ENCODE assay signal across 1 cellular context in genomic region chrX:16187024-16187698, GRCh38.
TF ChIP-seq lines count a peak whose summit lies in the region.

No MANE protein-coding gene starts in this region.

TF ChIP-seq in H1, 55 proteins besides CTCF, POLR2A, EP300 and RAD21:
- TF ChIP-seq CBX5 (IDR thresholded peaks at IDR 0.05; ENCODE audit: low read depth, low read length) = no peak
- TF ChIP-seq HDAC2 (IDR thresholded peaks at IDR 0.05; ENCODE audit: borderline replicate concordance in 1 of 2, low read depth in 2 of 2, low read length in 2 of 2) = no peak
- TF ChIP-seq JUN (IDR thresholded peaks at IDR 0.05; ENCODE audit: low read depth, low read length) = no peak
- TF ChIP-seq SIRT6 (IDR thresholded peaks at IDR 0.05; ENCODE audit: low read length) = no peak
- TF ChIP-seq, protein P1, sequence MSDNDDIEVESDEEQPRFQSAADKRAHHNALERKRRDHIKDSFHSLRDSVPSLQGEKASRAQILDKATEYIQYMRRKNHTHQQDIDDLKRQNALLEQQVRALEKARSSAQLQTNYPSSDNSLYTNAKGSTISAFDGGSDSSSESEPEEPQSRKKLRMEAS (IDR thresholded peaks at IDR 0.05) = no peak
- no peak for TF ChIP-seq SP4 (IDR thresholded peaks at IDR 0.05; ENCODE audit: low read length)
- no peak for TF ChIP-seq BRCA1 (IDR thresholded peaks at IDR 0.05; ENCODE audit: low read depth, low read length)
- TF ChIP-seq ATF3 (IDR thresholded peaks at IDR 0.05; ENCODE audit: insufficient read depth, low read depth, low read length) = no peak
- TF ChIP-seq TAF1 (IDR thresholded peaks at IDR 0.05; ENCODE audit: low read depth, low read length) = no peak
- TF ChIP-seq CREB1 (IDR thresholded peaks at IDR 0.05) = no peak
- TF ChIP-seq SRF (IDR thresholded peaks at IDR 0.05; ENCODE audit: low read depth, low read length) = no peak
- no peak for TF ChIP-seq TAF7 (optimal IDR thresholded peaks at IDR 0.05; ENCODE audit: borderline replicate concordance, low read depth, low read length)
- no peak for TF ChIP-seq SP1 (IDR thresholded peaks at IDR 0.05; ENCODE audit: low read depth, low read length)
- no peak for TF ChIP-seq FOSL1 (IDR thresholded peaks at IDR 0.05; ENCODE audit: insufficient read depth, low read depth, low read length)
- TF ChIP-seq CHD2 (IDR thresholded peaks at IDR 0.05; ENCODE audit: low read length) = no peak
- TF ChIP-seq ATF2 (IDR thresholded peaks at IDR 0.05; ENCODE audit: low read length) = no peak
- TF ChIP-seq ZNF274 (IDR thresholded peaks at IDR 0.05; ENCODE audit: borderline replicate concordance, extremely low read depth, low read length) = no peak
- TF ChIP-seq BACH1 (IDR thresholded peaks at IDR 0.05; ENCODE audit: low read length) = no peak
- TF ChIP-seq TBP (IDR thresholded peaks at IDR 0.05; ENCODE audit: low read depth, low read length) = no peak
